In the genomic region with DNA sequence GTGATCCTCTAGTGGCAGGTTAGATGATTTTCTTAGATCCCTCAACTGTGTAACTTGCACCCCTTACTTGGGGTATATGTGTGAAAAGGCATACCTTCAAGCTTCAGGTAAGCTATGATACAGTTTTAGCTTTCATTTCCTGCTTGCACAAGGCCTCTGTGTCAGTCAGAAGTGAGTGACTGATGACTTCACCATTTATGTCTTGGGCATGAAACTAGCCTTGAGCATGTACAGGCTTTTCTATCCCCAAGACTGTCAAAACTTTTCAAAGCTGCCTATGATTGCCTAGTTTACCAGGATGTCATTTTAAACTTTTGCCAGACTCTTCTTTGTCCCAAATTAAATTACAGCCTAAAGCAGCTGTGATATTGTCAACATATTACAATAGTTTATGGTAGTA, we compare ENCODE assay signal across 34 cellular contexts.
"Had no signal": no experiment of that assay in that cellular context is flagged by ENCODE, and none has a peak within 500 bp of the region (broad histone marks: within the 10 kb centered on the region; RNA-seq: fewer than 3 reads in every experiment).

No MANE protein-coding gene starts in this region.

- H3K4me1 Mint-ChIP-seq: activated CD4-positive, alpha-beta T cell treated with anti-CD3 and anti-CD28 coated beads for 36 hours; activated CD8-positive, alpha-beta memory T cell treated with anti-CD3 and anti-CD28 coated beads, Interleukin-2, amount 10 ng/mL, durations not matched to agents 7 days and 5 days; naive thymus-derived CD8-positive, alpha-beta T cell; neural crest cell; stimulated activated effector memory CD8-positive, alpha-beta T cell treated with anti-CD3 and anti-CD28 coated beads, Interleukin-12 subunit alpha, Interleukin-12 subunit beta, amount 100 ng/mL, for 72 hours; stimulated activated naive CD8-positive, alpha-beta T cell treated with anti-CD3 and anti-CD28 coated beads, Interleukin-15, amount 100 ng/mL, for 72 hours had no signal

- H3K36me3 ChIP-seq: cardiac muscle cell, heart left ventricle, left lung, lower lobe of right lung, pancreas, prostate gland, sigmoid colon, upper lobe of left lung had no signal

- H3K27ac Mint-ChIP-seq: activated CD4-positive, alpha-beta T cell treated with anti-CD3 and anti-CD28 coated beads for 36 hours; activated CD8-positive, alpha-beta memory T cell treated with anti-CD3 and anti-CD28 coated beads, Interleukin-2, amount 10 ng/mL, durations not matched to agents 7 days and 5 days; activated CD8-positive, alpha-beta T cell treated with anti-CD3 and anti-CD28 coated beads, Interleukin-2, amount 10 ng/mL, durations not matched to agents 7 days and 5 days; activated naive CD8-positive, alpha-beta T cell; naive thymus-derived CD8-positive, alpha-beta T cell; stimulated activated effector memory CD8-positive, alpha-beta T cell treated with anti-CD3 and anti-CD28 coated beads, Interleukin-12 subunit alpha, Interleukin-12 subunit beta, amount 100 ng/mL, for 72 hours; stimulated activated naive CD8-positive, alpha-beta T cell treated with anti-CD3 and anti-CD28 coated beads, Interleukin-15, amount 100 ng/mL, for 72 hours; T-helper 2 cell treated with Interferon-gamma antibody and Interleukin-4, amounts not matched to agents 5 μg/mL and 100 μg/mL, for 36 hours had no signal

- H3K27me3 Mint-ChIP-seq: activated CD4-positive, alpha-beta T cell treated with anti-CD3 and anti-CD28 coated beads for 36 hours; activated CD8-positive, alpha-beta memory T cell treated with anti-CD3 and anti-CD28 coated beads, Interleukin-2, amount 10 ng/mL, durations not matched to agents 7 days and 5 days; activated naive CD8-positive, alpha-beta T cell; naive thymus-derived CD8-positive, alpha-beta T cell; stimulated activated naive CD8-positive, alpha-beta T cell treated with anti-CD3 and anti-CD28 coated beads, Interleukin-15, amount 100 ng/mL, for 72 hours had no signal

- H3K9me3 Mint-ChIP-seq: neural crest cell had no signal

- H3K9me3 ChIP-seq: body of pancreas, heart left ventricle, left lung, lower lobe of right lung, pancreas, prostate gland, sigmoid colon, upper lobe of left lung had no signal

- ATAC-seq: activated CD4-positive, alpha-beta T cell treated with anti-CD3 and anti-CD28 coated beads for 36 hours; activated CD8-positive, alpha-beta memory T cell treated with anti-CD3 and anti-CD28 coated beads, Interleukin-2, amount 10 ng/mL, durations not matched to agents 7 days and 5 days; activated CD8-positive, alpha-beta T cell treated with anti-CD3 and anti-CD28 coated beads, Interleukin-2, amount 10 ng/mL, durations not matched to agents 7 days and 5 days; body of pancreas; heart left ventricle; left lung; lower lobe of right lung; naive thymus-derived CD8-positive, alpha-beta T cell; pancreas; stimulated activated effector memory CD8-positive, alpha-beta T cell treated with anti-CD3 and anti-CD28 coated beads, Interleukin-12 subunit alpha, Interleukin-12 subunit beta, amount 100 ng/mL, for 72 hours; stimulated activated naive CD8-positive, alpha-beta T cell treated with anti-CD3 and anti-CD28 coated beads, Interleukin-15, amount 100 ng/mL, for 72 hours had no signal

- H3K27ac ChIP-seq: body of pancreas, cardiac muscle cell, coronary artery, dorsolateral prefrontal cortex, heart left ventricle, left lung, lower lobe of right lung, pancreas, prostate gland, sigmoid colon, upper lobe of left lung had no signal

- H3K4me3 ChIP-seq: body of pancreas, cardiac muscle cell, coronary artery, dorsolateral prefrontal cortex, heart left ventricle, left lung, lower lobe of right lung, pancreas, prostate gland, sigmoid colon, upper lobe of left lung had no signal

- H3K4me3 Mint-ChIP-seq: activated CD4-positive, alpha-beta T cell treated with anti-CD3 and anti-CD28 coated beads for 36 hours; activated CD8-positive, alpha-beta memory T cell treated with anti-CD3 and anti-CD28 coated beads, Interleukin-2, amount 10 ng/mL, durations not matched to agents 7 days and 5 days; activated CD8-positive, alpha-beta T cell treated with anti-CD3 and anti-CD28 coated beads, Interleukin-2, amount 10 ng/mL, durations not matched to agents 7 days and 5 days; activated naive CD8-positive, alpha-beta T cell; naive thymus-derived CD8-positive, alpha-beta T cell; neural crest cell; stimulated activated effector memory CD8-positive, alpha-beta T cell treated with anti-CD3 and anti-CD28 coated beads, Interleukin-12 subunit alpha, Interleukin-12 subunit beta, amount 100 ng/mL, for 72 hours; stimulated activated naive CD8-positive, alpha-beta T cell treated with anti-CD3 and anti-CD28 coated beads, Interleukin-15, amount 100 ng/mL, for 72 hours; T-helper 2 cell treated with Interferon-gamma antibody and Interleukin-4, amounts not matched to agents 5 μg/mL and 100 μg/mL, for 36 hours had no signal

- H3K27me3 ChIP-seq: body of pancreas, cardiac muscle cell, dorsolateral prefrontal cortex, heart left ventricle, left lung, pancreas, sigmoid colon, upper lobe of left lung had no signal

- FAIRE-seq: pancreas, small intestine had no signal

- DNase-seq: activated CD4-positive, alpha-beta T cell treated with anti-CD3 and anti-CD28 coated beads for 36 hours; activated CD4-positive, CD25-positive, alpha-beta regulatory T cell; activated CD8-positive, alpha-beta memory T cell treated with anti-CD3 and anti-CD28 coated beads, Interleukin-2, amount 10 ng/mL, durations not matched to agents 7 days and 5 days; activated CD8-positive, alpha-beta T cell treated with anti-CD3 and anti-CD28 coated beads, Interleukin-2, amount 10 ng/mL, durations not matched to agents 7 days and 5 days; activated naive CD4-positive, alpha-beta T cell treated with Interleukin-2 at 50 U/mL for 16 hours; activated T-cell treated with anti-CD3 and anti-CD28 coated beads, Interleukin-2, amount 50 U/mL, for 48 hours; anterior cingulate cortex; body of pancreas; cerebellar nuclear complex; dorsolateral prefrontal cortex; effector memory CD4-positive, alpha-beta T cell; foreskin fibroblast; heart left ventricle; hypothalamus; kidney glomerular epithelial cell; left lung; lower lobe of right lung; mesenchymal stem cell; naive thymus-derived CD8-positive, alpha-beta T cell; nucleus accumbens; pancreas; sigmoid colon; small intestine; stimulated activated CD4-positive, alpha-beta T cell treated with anti-CD3 and anti-CD28 coated beads, Interleukin-4, amount 100 ng/mL, for 24 hours; stimulated activated naive CD8-positive, alpha-beta T cell treated with anti-CD3 and anti-CD28 coated beads, Interleukin-15, amount 100 ng/mL, for 72 hours; substantia nigra; upper lobe of left lung had no signal

- H3K4me1 ChIP-seq: body of pancreas, heart left ventricle, left lung, lower lobe of right lung, pancreas, prostate gland, sigmoid colon, upper lobe of left lung had no signal

- H3K36me3 Mint-ChIP-seq: activated CD8-positive, alpha-beta memory T cell treated with anti-CD3 and anti-CD28 coated beads, Interleukin-2, amount 10 ng/mL, durations not matched to agents 7 days and 5 days; activated naive CD8-positive, alpha-beta T cell; naive thymus-derived CD8-positive, alpha-beta T cell; stimulated activated effector memory CD8-positive, alpha-beta T cell treated with anti-CD3 and anti-CD28 coated beads, Interleukin-12 subunit alpha, Interleukin-12 subunit beta, amount 100 ng/mL, for 72 hours had no signal
